ENCODE assay signal across 8 cellular contexts in genomic region chr10:110210663-110211454, GRCh38. TPM values are rescaled to one million over a fixed set of nuclear protein-coding genes. Genes with fewer than 3 reads are reported as not detected.
DNase-seq lines count a peak whose midpoint lies in the region; ATAC-seq and TF ChIP-seq lines count a peak whose summit lies in the region.

No MANE protein-coding gene starts in this region.

- no peaks in the 10 kb centered on the region for H3K36me3 Mint-ChIP-seq in IgD-negative memory B cell

- peaks cover 23% of the 10 kb centered on the region for H3K27me3 Mint-ChIP-seq in IgD-negative memory B cell

- no peaks in the 10 kb centered on the region for H3K9me3 Mint-ChIP-seq in IgD-negative memory B cell

- H3K27ac Mint-ChIP-seq in IgD-negative memory B cell, result peak overlapping the region; percentile 65 to 93 (median 82)

- TF ChIP-seq CTCF in epithelial cell of esophagus (IDR thresholded peaks at IDR 0.05; ENCODE audit: insufficient read depth, low read depth, low read length, missing control alignments), result no peak

- peak overlapping the region; percentile 90 to 96 (median 94) for H3K4me3 Mint-ChIP-seq in IgD-negative memory B cell

- peaks cover 26 to 34% (median 31%) of the 10 kb centered on the region in 3 donors for H3K4me1 Mint-ChIP-seq in IgD-negative memory B cell

- ATAC-seq in GM21619 (IDR thresholded peaks at IDR 0.05; ENCODE audit: unreplicated experiment), result peak; percentile 63

- DNase-seq in DMS 273 (lab: John Stamatoyannopoulos, UW; ENCODE audit: unreplicated experiment) (peak; percentile 97), OCI-M1 (lab: John Stamatoyannopoulos, UW) (peak; percentile 99), activated T-cell treated with anti-CD3 and anti-CD28 coated beads for 4 hours (peak; percentile 92), epithelial cell of esophagus (ENCODE audit: low read depth) (peak; percentile 98), midbrain (lab: John Stamatoyannopoulos, UW) (peak; percentile 99)
- DNase-seq in stimulated activated CD8-positive, alpha-beta memory T cell treated with anti-CD3 and anti-CD28 coated beads, Interleukin-15, amount 100 ng/mL, for 4 hours (ENCODE audit: low read depth in 2 of 2), result peak; percentile 80 to 86

- peak overlapping the region; percentile 82 for H3K4me3 ChIP-seq in epithelial cell of esophagus (ENCODE audit: low read length)

RNA-seq across cellular contexts. Expression of gene MXI1, which starts 3.5 kb away (rescaled TPM):
- 13.9 TPM for polyA plus RNA-seq in IgD-negative memory B cell

Comparison
In these comparisons a context has a peak if more than half of its experiments do, and no peak if none do; other contexts are left out.
1. Peak in every context shown above with its lines: DNase-seq, ATAC-seq and H3K4me3 ChIP-seq.